10 cellular contexts compared by ENCODE assay signal in genomic region chr2:222915092-222915957, GRCh38. TPM values are rescaled to one million over a fixed set of nuclear protein-coding genes. Genes with fewer than 3 reads are reported as not detected.
DNase-seq lines count a peak whose midpoint lies in the region; ATAC-seq and TF ChIP-seq lines count a peak whose summit lies in the region.
"Had no signal": no experiment of that assay in that cellular context is flagged by ENCODE, and none has a peak within 500 bp of the region (broad histone marks: within the 10 kb centered on the region; RNA-seq: fewer than 3 reads in every experiment).

No MANE protein-coding gene starts in this region.

- no peak overlapping the region for H2BK5ac ChIP-seq in mesenchymal stem cell (ENCODE audit: low read depth, low read length, poor library complexity, severe bottlenecking)

- no peaks in the 10 kb centered on the region for H3K9me3 Mint-ChIP-seq in CD4-positive, alpha-beta T cell

- H2AFZ ChIP-seq in mesenchymal stem cell (ENCODE audit: low read depth, low read length), result no peak overlapping the region

- no peak overlapping the region for H3K27ac ChIP-seq in CD4-positive, alpha-beta T cell (ENCODE audit: low read depth, low read length)
- H3K27ac ChIP-seq in body of pancreas (no peak overlapping the region), mesenchymal stem cell (ENCODE audit: low read length, poor library complexity, severe bottlenecking) (no peak overlapping the region)

- H3K9ac ChIP-seq in mesenchymal stem cell (ENCODE audit: low read length), result peak overlapping the region; percentile 16

- DNase-seq in CD4-positive, alpha-beta T cell, result no peak
- DNase-seq in body of pancreas, result no peak
- DNase-seq in mesenchymal stem cell, result peak; percentile 30
- DNase-seq in activated T-cell treated with anti-CD3 and anti-CD28 coated beads, Interleukin-2, amount 50 U/mL, for 1 hour, result no peak
- DNase-seq: activated CD8-positive, alpha-beta memory T cell treated with anti-CD3 and anti-CD28 coated beads, Interleukin-2, amount 50 U/mL, for 48 hours; KG1 had no signal

- intact Hi-C loops in CD4-positive, alpha-beta T cell (cut with DNase I, micrococcal nuclease), result no loop called here
- intact Hi-C loops in body of pancreas (cut with DNase I), result no loop called here

- peaks cover 70% of the 10 kb centered on the region for H3K36me3 Mint-ChIP-seq in CD4-positive, alpha-beta T cell (ENCODE audit: low read depth)

- no peak overlapping the region for H2AK5ac ChIP-seq in mesenchymal stem cell (ENCODE audit: low read length, severe bottlenecking)

- no peaks in the 10 kb centered on the region for H3K27me3 ChIP-seq in CD4-positive, alpha-beta T cell (ENCODE audit: control insufficient read depth, insufficient read depth, low read length)
- H3K27me3 ChIP-seq in body of pancreas (no peaks in the 10 kb centered on the region), mesenchymal stem cell (ENCODE audit: control insufficient read depth in 1 of 2, insufficient read depth in 1 of 2, low read length in 2 of 2) (no peaks in the 10 kb centered on the region)

- no peak for TF ChIP-seq POLR2A in body of pancreas (IDR thresholded peaks at IDR 0.05)

- no peaks in the 10 kb centered on the region for H3K27me3 Mint-ChIP-seq in CD4-positive, alpha-beta T cell

- CTCF ChIA-PET in CD4-positive, alpha-beta T cell (lab: Charles Lee), result interaction anchor here (0.6 to 1.1 kb wide), 2 partner anchors 16 to 24 kb away, joined by 3 to 4 read pairs; no protein-coding TSS in a partner anchor

- H3K4me1 ChIP-seq in body of pancreas (peaks cover 10% of the 10 kb centered on the region), mesenchymal stem cell (ENCODE audit: control insufficient read depth, insufficient read depth, low read depth, low read length) (peaks cover 10% of the 10 kb centered on the region)

- H2BK12ac ChIP-seq in mesenchymal stem cell (ENCODE audit: low read length in 2 of 2), result no peak overlapping the region

- H3K36me3 ChIP-seq in body of pancreas (replicated peaks in 1 of 2; ENCODE audit: insufficient read depth in 1 of 2, low read depth in 2 of 2) (peaks cover 0 to 3% of the 10 kb centered on the region in 2 donors), mesenchymal stem cell (ENCODE audit: control insufficient read depth in 1 of 2, insufficient read depth in 2 of 2, low read depth in 1 of 2, low read length in 2 of 2) (peaks cover 3 to 56% of the 10 kb centered on the region in 2 experiments)

- H3K27ac Mint-ChIP-seq in CD4-positive, alpha-beta T cell, result no peak overlapping the region

- no peak overlapping the region for H3K4me3 Mint-ChIP-seq in CD4-positive, alpha-beta T cell

- no peak overlapping the region for H3K14ac ChIP-seq in mesenchymal stem cell (ENCODE audit: low read length in 2 of 2)

- H2BK15ac ChIP-seq in mesenchymal stem cell (ENCODE audit: low read depth, poor library complexity, severe bottlenecking), result no peak overlapping the region

- POLR2A ChIA-PET in CD4-positive, alpha-beta T cell (lab: Charles Lee), result no interaction called here

- H3K18ac ChIP-seq in mesenchymal stem cell (ENCODE audit: low read depth in 1 of 2, low read length in 2 of 2), result no peak overlapping the region

- WGBS in body of pancreas, 2 donors, result 55 to 60% methylated on average over 7 of the region's 7 CpGs
- WGBS in mesenchymal stem cell, result 93% methylated on average over 3 of the region's 7 CpGs

- no peak overlapping the region for H3K23ac ChIP-seq in mesenchymal stem cell (ENCODE audit: low read length in 2 of 2)

- H2BK120ac ChIP-seq in mesenchymal stem cell (ENCODE audit: low read depth, low read length), result no peak overlapping the region

- H3K4ac ChIP-seq in mesenchymal stem cell (ENCODE audit: low read depth in 1 of 2, low read length in 2 of 2), result no peak overlapping the region

- H3K4me2 ChIP-seq in mesenchymal stem cell (ENCODE audit: low read length, poor library complexity, severe bottlenecking), result no peak overlapping the region

- H3K4me3 ChIP-seq in body of pancreas (no peak overlapping the region), mesenchymal stem cell (ENCODE audit: insufficient read depth in 1 of 2, low read depth in 1 of 2, low read length in 2 of 2) (no peak overlapping the region)

- no peak for ATAC-seq in CD4-positive, alpha-beta T cell (ENCODE audit: poor library complexity)
- no peak for ATAC-seq in body of pancreas
- no peak for ATAC-seq in HG02981 (IDR thresholded peaks at IDR 0.05; ENCODE audit: unreplicated experiment)
- no peak for ATAC-seq in HG03354 (IDR thresholded peaks at IDR 0.05; ENCODE audit: poor library complexity, severe bottlenecking, unreplicated experiment)
- ATAC-seq in HG03378 (IDR thresholded peaks at IDR 0.05; ENCODE audit: unreplicated experiment), result no peak

- H4K8ac ChIP-seq in mesenchymal stem cell (ENCODE audit: low read length), result no peak overlapping the region

- H4K91ac ChIP-seq in mesenchymal stem cell (ENCODE audit: low read length), result no peak overlapping the region

- peaks cover 24% of the 10 kb centered on the region for H3K4me1 Mint-ChIP-seq in CD4-positive, alpha-beta T cell (ENCODE audit: low read depth)

- H3K79me1 ChIP-seq in mesenchymal stem cell (replicated peaks; ENCODE audit: low read length, poor library complexity, severe bottlenecking), result peaks cover 8% of the 10 kb centered on the region

- peak; percentile 23 for TF ChIP-seq CTCF in CD4-positive, alpha-beta T cell (IDR thresholded peaks at IDR 0.05)
- TF ChIP-seq CTCF in LNCAP (IDR thresholded peaks at IDR 0.05) (peak; percentile 62), body of pancreas (IDR thresholded peaks at IDR 0.05) (peak in 6 of 7 experiments; percentile 35 to 41 (median 38))

- H3K9me3 ChIP-seq in CD4-positive, alpha-beta T cell (ENCODE audit: control insufficient read depth, low read length), result no peaks in the 10 kb centered on the region
- H3K9me3 ChIP-seq in body of pancreas, result no peaks in the 10 kb centered on the region
- H3K9me3 ChIP-seq in mesenchymal stem cell (ENCODE audit: control insufficient read depth, low read length), result no peaks in the 10 kb centered on the region

RNA-seq across cellular contexts. Expression of gene ACSL3, which starts 54.5 kb away (rescaled TPM):
- total RNA-seq in CD4-positive, alpha-beta T cell, result 10 to 100 TPM; 65.5 to 66.6 TPM
- total RNA-seq in body of pancreas, result 10 to 100 TPM; 24.6 to 60.0 TPM
- 148 TPM for polyA plus RNA-seq in mesenchymal stem cell (2013, experiment 1 of 2)
- polyA plus RNA-seq in mesenchymal stem cell (2013, experiment 2 of 2), result 157 TPM
